ENCODE assay signal across 8 cellular contexts in the genomic region with DNA sequence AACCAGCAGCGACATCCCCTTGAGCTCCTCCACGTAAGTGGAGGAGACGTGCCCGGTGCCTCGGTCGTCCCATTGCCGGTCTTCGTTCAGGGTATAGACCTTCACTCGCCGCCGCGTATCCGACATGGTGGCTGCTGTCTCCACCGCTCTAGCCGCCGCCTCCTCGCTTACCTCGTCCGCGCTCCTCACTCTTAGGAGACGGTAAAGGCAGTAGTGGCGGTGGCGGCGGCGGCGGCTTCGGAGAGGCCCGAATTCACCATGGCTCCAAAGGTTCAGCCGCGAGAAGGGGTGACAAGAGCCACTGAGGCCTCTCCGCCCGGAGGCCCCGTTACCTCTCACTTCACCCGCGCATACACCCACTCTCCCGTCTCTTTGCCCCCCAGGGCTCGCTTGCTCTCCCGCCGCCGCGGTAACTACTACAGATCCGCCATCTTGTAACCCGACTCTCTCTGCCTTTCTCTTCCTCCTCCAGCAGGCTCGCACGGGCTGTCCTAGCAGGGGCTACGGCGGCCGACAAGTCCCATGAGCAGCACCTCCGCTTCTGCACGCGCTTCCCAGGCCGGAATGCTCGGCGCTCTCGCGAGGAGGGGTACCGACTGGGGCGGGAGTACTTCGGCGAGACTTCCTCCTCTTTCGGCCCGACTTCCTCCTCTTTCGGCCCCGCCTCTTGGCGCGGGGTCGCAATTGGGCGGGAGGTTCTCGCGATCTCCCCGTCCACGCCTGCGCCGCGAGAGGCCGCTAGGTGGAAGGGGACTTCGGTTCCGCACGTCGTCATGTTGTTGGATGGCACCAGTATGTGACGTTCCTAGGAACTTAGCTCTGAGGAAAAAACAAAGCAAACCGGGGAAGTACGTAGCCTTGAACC. TPM values are rescaled to one million over a fixed set of nuclear protein-coding genes. Genes with fewer than 3 reads are reported as not detected.
DNase-seq lines count a peak whose midpoint lies in the region; ATAC-seq, FAIRE-seq and TF ChIP-seq lines count a peak whose summit lies in the region.

A gene (minus strand): TSS at position 463 of the 865 bp plus-strand sequence. CDS start 337 bp downstream, at position 126.

- H3K9me3 Mint-ChIP-seq in T-cell (no peaks in the 10 kb centered on the region), progenitor cell of endocrine pancreas (ENCODE audit: low read depth) (no peaks in the 10 kb centered on the region)

- peak within 1 kb of the TSS; percentile 87 for H3K4me3 ChIP-seq in left ventricle myocardium inferior
- peak within 1 kb of the TSS; percentile 80 for H3K4me3 ChIP-seq in urinary bladder (ENCODE audit: low read depth, low read length)

- FAIRE-seq in GM12892 (lab: Jason Lieb, UNC): peak; percentile 95

- no peaks in the 10 kb centered on the region for H3K27me3 ChIP-seq in left ventricle myocardium inferior (ENCODE audit: low read depth)

- intact Hi-C loops in left ventricle myocardium inferior (cut with micrococcal nuclease): no loop called here

- peak; percentile 96 for TF ChIP-seq POLR2A in GM12892 (IDR thresholded peaks at IDR 0.05; ENCODE audit: low read depth, low read length)

- DNase-seq in GM12892 (ENCODE audit: insufficient read length) (peak; percentile 89), NCI-H1436 treated with DMSO at 0.1 percent for 48 hours (lab: John Stamatoyannopoulos, UW) (peak; percentile 94), T-cell (peak; percentile 97 to 100 (median 99)), amniotic stem cell (lab: John Stamatoyannopoulos, UW) (peak; percentile 99), left ventricle myocardium inferior (peak; percentile 100), progenitor cell of endocrine pancreas (ENCODE audit: low spot score, unreplicated experiment) (peak; percentile 98)

- no peaks in the 10 kb centered on the region for H3K9me3 ChIP-seq in left ventricle myocardium inferior (replicated peaks)

- peak within 1 kb of the TSS; percentile 94 for H3K27ac ChIP-seq in left ventricle myocardium inferior (replicated peaks)
- peak within 1 kb of the TSS; percentile 96 for H3K27ac ChIP-seq in urinary bladder (ENCODE audit: low read depth)

- H3K4me3 Mint-ChIP-seq in T-cell (no peak within 1 kb of the TSS), progenitor cell of endocrine pancreas (ENCODE audit: low read depth) (no peak within 1 kb of the TSS)

- CTCF ChIA-PET in T-cell (lab: Charles Lee): interaction anchor here in 1 of 2 donors (0.6 to 1.8 kb wide), 2 partner anchors 97 to 98 kb away, joined by 3 to 12 read pairs; a partner anchor contains a TSS

- peaks cover 31% of the 10 kb centered on the region for H3K36me3 Mint-ChIP-seq in T-cell
- peaks cover 9% of the 10 kb centered on the region for H3K36me3 Mint-ChIP-seq in progenitor cell of endocrine pancreas (ENCODE audit: insufficient read depth)

- POLR2A ChIA-PET in T-cell (lab: Charles Lee): interaction anchor here (0.6 to 3.0 kb wide), 9 partner anchors 8 to 1850 kb away, joined by 3 to 49 read pairs (median 4); a partner anchor contains a TSS

- H3K27ac Mint-ChIP-seq in T-cell (no peak within 1 kb of the TSS), progenitor cell of endocrine pancreas (no peak within 1 kb of the TSS)

- H3K27me3 Mint-ChIP-seq in T-cell (no peaks in the 10 kb centered on the region), progenitor cell of endocrine pancreas (no peaks in the 10 kb centered on the region)

- H3K4me1 Mint-ChIP-seq in T-cell (peaks cover 28 to 60% (median 30%) of the 10 kb centered on the region in 3 donors), progenitor cell of endocrine pancreas (ENCODE audit: low read depth) (peaks cover 17% of the 10 kb centered on the region)

- ATAC-seq in HG02852 (IDR thresholded peaks at IDR 0.05; ENCODE audit: unreplicated experiment) (peak; percentile 77), T-cell (replicated peaks in 1 of 4) (peak; percentile 84 to 92 (median 87))

- under 1% methylated on average over 83 of the region's 83 CpGs for WGBS in urinary bladder

- H3K4me1 ChIP-seq in left ventricle myocardium inferior (peaks cover 86% of the 10 kb centered on the region), urinary bladder (ENCODE audit: insufficient read depth) (no peaks in the 10 kb centered on the region)

- H3K36me3 ChIP-seq in left ventricle myocardium inferior (peaks cover 33% of the 10 kb centered on the region), urinary bladder (ENCODE audit: insufficient read depth) (peaks cover 2% of the 10 kb centered on the region)

- TF ChIP-seq CTCF in left ventricle myocardium inferior (IDR thresholded peaks at IDR 0.05; ENCODE audit: borderline replicate concordance) (peak; percentile 68), progenitor cell of endocrine pancreas (IDR thresholded peaks at IDR 0.05; ENCODE audit: unreplicated experiment) (peak; percentile 52)

RNA-seq across cellular contexts. Expression of the gene that starts here (rescaled TPM):
- 39.2 TPM for polyA plus RNA-seq in GM12892 (2012; ENCODE audit: missing spikeins)
- total RNA-seq in T-cell (10 to 100 TPM; 86.4 to 93.0 (median 87.8) TPM), left ventricle myocardium inferior (22.9 TPM), progenitor cell of endocrine pancreas (50.5 and 57.0 TPM in 2 replicates), urinary bladder (112 TPM)
- polyA plus RNA-seq in urinary bladder: 33.2 TPM

Comparison
In these comparisons a context has a peak if more than half of its experiments do, and no peak if none do; other contexts are left out.
1. Peak in every context shown above with its lines: DNase-seq, ATAC-seq, H3K4me3 ChIP-seq and H3K27ac ChIP-seq.